Comparison of ENCODE assay signal across 9 cellular contexts in genomic region chr15:63140936-63141335, GRCh38.
"Had no signal": no experiment of that assay in that cellular context is flagged by ENCODE, and none has a peak within 500 bp of the region (broad histone marks: within the 10 kb centered on the region; RNA-seq: fewer than 3 reads in every experiment).

No MANE protein-coding gene starts in this region.

- DNase-seq: H9, HCEC 1CT, KBM-7 had no signal

- H3K4me3 ChIP-seq: GM23338 had no signal

- H3K4me2 ChIP-seq: GM23338 had no signal

- ATAC-seq: GM23338, HepG2 had no signal

- FAIRE-seq: H1, H54, HepG2 had no signal

- H3K9me3 Mint-ChIP-seq: GM23338, H9, IgD-negative memory B cell had no signal

- H3K27me3 Mint-ChIP-seq: IgD-negative memory B cell had no signal

- H3K27ac Mint-ChIP-seq: GM23338, H9 had no signal

- H3K4me3 Mint-ChIP-seq: GM23338, H9, IgD-negative memory B cell had no signal

- H3K4me1 Mint-ChIP-seq: GM23338, H9 had no signal

- H3K27ac ChIP-seq: HL-60 had no signal
